Comparison of ENCODE assay signal across 8 cellular contexts in genomic region chr9:89375181-89375760, GRCh38. TPM values are rescaled to one million over a fixed set of nuclear protein-coding genes. Genes with fewer than 3 reads are reported as not detected.
DNase-seq lines count a peak whose midpoint lies in the region; ATAC-seq, FAIRE-seq and TF ChIP-seq lines count a peak whose summit lies in the region.

No MANE protein-coding gene starts in this region.

- peaks cover 0 to 5% (median 0%) of the 10 kb centered on the region in 8 donors for H3K9me3 Mint-ChIP-seq in CD4-positive, alpha-beta memory T cell
- H3K9me3 Mint-ChIP-seq in activated CD4-positive, alpha-beta memory T cell treated with anti-CD3 and anti-CD28 coated beads for 36 hours: no peaks in the 10 kb centered on the region

- DNase-seq in CD4-positive, alpha-beta memory T cell: peak in 2 of 5 donors; percentile 31 to 41
- DNase-seq in activated CD4-positive, alpha-beta memory T cell treated with anti-CD3 and anti-CD28 coated beads for 36 hours: peak; percentile 49
- peak in 1 of 3 donors; percentile 29 for DNase-seq in mucosa of descending colon
- DNase-seq in putamen (ENCODE audit: low spot score): no peak
- DNase-seq in head of caudate nucleus: no peak
- no peak for DNase-seq in H54 (ENCODE audit: insufficient read length, low spot score)

- H3K36me3 Mint-ChIP-seq in CD4-positive, alpha-beta memory T cell: peaks cover 37 to 41% of the 10 kb centered on the region in 2 donors
- H3K36me3 Mint-ChIP-seq in activated CD4-positive, alpha-beta memory T cell treated with anti-CD3 and anti-CD28 coated beads for 36 hours: peaks cover 27% of the 10 kb centered on the region

- peaks cover 21 to 48% (median 37%) of the 10 kb centered on the region in 4 donors for H3K4me1 Mint-ChIP-seq in CD4-positive, alpha-beta memory T cell
- peaks cover 27% of the 10 kb centered on the region for H3K4me1 Mint-ChIP-seq in activated CD4-positive, alpha-beta memory T cell treated with anti-CD3 and anti-CD28 coated beads for 36 hours (ENCODE audit: low read depth)

- peak overlapping the region in 1 of 8 donors; percentile 29 for H3K4me3 Mint-ChIP-seq in CD4-positive, alpha-beta memory T cell
- no peak overlapping the region for H3K4me3 Mint-ChIP-seq in activated CD4-positive, alpha-beta memory T cell treated with anti-CD3 and anti-CD28 coated beads for 36 hours

- H3K4me1 ChIP-seq in CD4-positive, alpha-beta memory T cell (ENCODE audit: insufficient read depth, low read length): peaks cover 25% of the 10 kb centered on the region
- peaks cover 4% of the 10 kb centered on the region for H3K4me1 ChIP-seq in mucosa of descending colon (ENCODE audit: low read depth)

- no peak overlapping the region for H3K4me3 ChIP-seq in CD4-positive, alpha-beta memory T cell (ENCODE audit: low read length in 2 of 2)
- H3K4me3 ChIP-seq in mucosa of descending colon: no peak overlapping the region

- peak overlapping the region; percentile 27 for H3K27ac ChIP-seq in CD4-positive, alpha-beta memory T cell (ENCODE audit: low read depth, low read length)

- H3K27me3 Mint-ChIP-seq in CD4-positive, alpha-beta memory T cell: no peaks in the 10 kb centered on the region
- H3K27me3 Mint-ChIP-seq in activated CD4-positive, alpha-beta memory T cell treated with anti-CD3 and anti-CD28 coated beads for 36 hours: no peaks in the 10 kb centered on the region

- ATAC-seq in GM19025 (IDR thresholded peaks at IDR 0.05; ENCODE audit: low read depth, unreplicated experiment): peak; percentile 58
- peak; percentile 84 for ATAC-seq in HG03432 (IDR thresholded peaks at IDR 0.05; ENCODE audit: unreplicated experiment)
- ATAC-seq in mucosa of descending colon: peak; percentile 47

- no peaks in the 10 kb centered on the region for H3K27me3 ChIP-seq in CD4-positive, alpha-beta memory T cell (ENCODE audit: insufficient read depth, low read length)

- CTCF ChIA-PET in CD4-positive, alpha-beta memory T cell (lab: Charles Lee; ENCODE audit: partially characterized antibody): interaction anchor here (0.7 to 4.5 kb wide), 5 partner anchors 8 to 218 kb away, joined by 3 to 31 read pairs (median 3); no protein-coding TSS in a partner anchor
- CTCF ChIA-PET in activated CD4-positive, alpha-beta memory T cell treated with anti-CD3 and anti-CD28 coated beads for 36 hours (lab: Charles Lee): interaction anchor here (0.5 to 1.9 kb wide), 2 partner anchors 173 to 196 kb away, joined by 3 to 12 read pairs; no protein-coding TSS in a partner anchor

- TF ChIP-seq CTCF in mucosa of descending colon (IDR thresholded peaks at IDR 0.05): no peak

- no peaks in the 10 kb centered on the region for H3K9me3 ChIP-seq in CD4-positive, alpha-beta memory T cell (ENCODE audit: control insufficient read depth in 1 of 2, low read length in 2 of 2)
- H3K9me3 ChIP-seq in mucosa of descending colon: no peaks in the 10 kb centered on the region

- POLR2A ChIA-PET in CD4-positive, alpha-beta memory T cell (lab: Charles Lee; ENCODE audit: partially characterized antibody): interaction anchor here (0.7 to 1.6 kb wide), 5 partner anchors 9 to 174 kb away, joined by 3 to 11 read pairs (median 4); no protein-coding TSS in a partner anchor
- POLR2A ChIA-PET in activated CD4-positive, alpha-beta memory T cell treated with anti-CD3 and anti-CD28 coated beads for 36 hours (lab: Charles Lee): interaction anchor here (1.1 kb wide), 1 partner anchor 174 kb away, joined by 3 read pairs; no protein-coding TSS in a partner anchor

- H3K36me3 ChIP-seq in CD4-positive, alpha-beta memory T cell (ENCODE audit: insufficient read depth, low read length): peaks cover 39% of the 10 kb centered on the region
- no peaks in the 10 kb centered on the region for H3K36me3 ChIP-seq in mucosa of descending colon (ENCODE audit: low read depth)

- no peak for TF ChIP-seq POLR2A in H54 (IDR thresholded peaks at IDR 0.05; ENCODE audit: low read depth, low read length)

- H3K27ac Mint-ChIP-seq in CD4-positive, alpha-beta memory T cell: peak overlapping the region; percentile 73 to 92 (median 82)
- peak overlapping the region; percentile 64 for H3K27ac Mint-ChIP-seq in activated CD4-positive, alpha-beta memory T cell treated with anti-CD3 and anti-CD28 coated beads for 36 hours

- no peak for FAIRE-seq in H54 (lab: Jason Lieb, UNC)

- intact Hi-C loops in CD4-positive, alpha-beta memory T cell (cut with micrococcal nuclease): loop anchor here (5.0 kb wide), 1 partner anchor 42 kb away; no protein-coding TSS in a partner anchor
- intact Hi-C loops in activated CD4-positive, alpha-beta memory T cell treated with anti-CD3 and anti-CD28 coated beads for 36 hours (cut with micrococcal nuclease): loop anchor here (5.0 kb wide), 1 partner anchor 37 kb away; no protein-coding TSS in a partner anchor
- intact Hi-C loops in mucosa of descending colon (cut with DNase I, micrococcal nuclease): no loop called here
- intact Hi-C loops in head of caudate nucleus (cut with DNase I): no loop called here

RNA-seq across cellular contexts. Expression of gene SECISBP2, which starts 57.0 kb away (rescaled TPM):
- 100 to 1,000 TPM in 1 of 2 experiments, 10 to 100 TPM in 1; 96.5 to 112 TPM for total RNA-seq in CD4-positive, alpha-beta memory T cell
- 10 to 100 TPM; 12.5 to 23.3 TPM for polyA plus RNA-seq in CD4-positive, alpha-beta memory T cell
- total RNA-seq in activated CD4-positive, alpha-beta memory T cell treated with anti-CD3 and anti-CD28 coated beads for 36 hours: 10 to 100 TPM; 34.0 to 34.7 TPM
- 10 to 100 TPM; 49.4 to 68.0 (median 50.2) TPM for total RNA-seq in mucosa of descending colon

Comparison
In these comparisons a context has a peak if more than half of its experiments do, and no peak if none do; other contexts are left out.
1. intact Hi-C loops: an anchor here in CD4-positive, alpha-beta memory T cell (5.0 kb wide) and activated CD4-positive, alpha-beta memory T cell treated with anti-CD3 and anti-CD28 coated beads for 36 hours (5.0 kb wide); none called in mucosa of descending colon and head of caudate nucleus.